In genomic region chr9:86275962-86276361, GRCh38 we compare ENCODE assay signal across 12 cellular contexts. TPM values are rescaled to one million over a fixed set of nuclear protein-coding genes. Genes with fewer than 3 reads are reported as not detected.
DNase-seq lines count a peak whose midpoint lies in the region; TF ChIP-seq lines count a peak whose summit lies in the region.
"Had no signal": no experiment of that assay in that cellular context is flagged by ENCODE, and none has a peak within 500 bp of the region (broad histone marks: within the 10 kb centered on the region; RNA-seq: fewer than 3 reads in every experiment).

No MANE protein-coding gene starts in this region.

- peak; percentile 19 for TF ChIP-seq CTCF in HFF-Myc (IDR thresholded peaks at IDR 0.05; ENCODE audit: low read depth, low read length, missing control alignments)

- H3K4me3 ChIP-seq in HFF-Myc (replicated peaks; ENCODE audit: low read depth, low read length): no peak overlapping the region
- H3K4me3 ChIP-seq: breast epithelium, esophagus muscularis mucosa had no signal

- DNase-seq in EL (peak; percentile 9), HFF-Myc (ENCODE audit: extremely low read depth, low read depth) (no peak), astrocyte of the hippocampus (ENCODE audit: low read depth, low spot score) (peak; percentile 8), lung microvascular endothelial cell (ENCODE audit: low read depth in 2 of 2) (peak; percentile 20 to 38), kidney glomerular epithelial cell (lab: John Stamatoyannopoulos, UW) (no peak), DMS114 treated with DMSO at 0.1 percent for 48 hours (lab: John Stamatoyannopoulos, UW; ENCODE audit: unreplicated experiment) (no peak), mesenteric fat pad (ENCODE audit: low spot score) (no peak)
- DNase-seq in stimulated activated naive CD4-positive, alpha-beta T cell (lab: John Stamatoyannopoulos, UW): no peak
- DNase-seq: activated B cell treated with CpG ODN at 0.5 μM for 24 hours had no signal

RNA-seq across cellular contexts. Expression of gene ISCA1, which starts 6.4 kb away (rescaled TPM):
- total RNA-seq in lung microvascular endothelial cell (20.9 and 28.8 TPM in 2 replicates), mesenteric fat pad (45.2 TPM)

RNA-seq across cellular contexts. Expression of gene C9orf153, which starts 16.5 kb away (rescaled TPM):
- total RNA-seq in lung microvascular endothelial cell: under 0.01 TPM in 1 of 2 replicates, not detected in the other
- 0.55 TPM for total RNA-seq in mesenteric fat pad
- total RNA-seq: Daoy had no signal

Comparison
In these comparisons a context has a peak if more than half of its experiments do, and no peak if none do; other contexts are left out.
1. DNase-seq: peak in EL (single experiment), astrocyte of the hippocampus (single experiment) and lung microvascular endothelial cell (2 of 2); none in HFF-Myc (single experiment), kidney glomerular epithelial cell (single experiment), stimulated activated naive CD4-positive, alpha-beta T cell (0 of 6), DMS114 treated with DMSO at 0.1 percent for 48 hours (single experiment) and mesenteric fat pad (single experiment).